8 cellular contexts compared by ENCODE assay signal in the genomic region with DNA sequence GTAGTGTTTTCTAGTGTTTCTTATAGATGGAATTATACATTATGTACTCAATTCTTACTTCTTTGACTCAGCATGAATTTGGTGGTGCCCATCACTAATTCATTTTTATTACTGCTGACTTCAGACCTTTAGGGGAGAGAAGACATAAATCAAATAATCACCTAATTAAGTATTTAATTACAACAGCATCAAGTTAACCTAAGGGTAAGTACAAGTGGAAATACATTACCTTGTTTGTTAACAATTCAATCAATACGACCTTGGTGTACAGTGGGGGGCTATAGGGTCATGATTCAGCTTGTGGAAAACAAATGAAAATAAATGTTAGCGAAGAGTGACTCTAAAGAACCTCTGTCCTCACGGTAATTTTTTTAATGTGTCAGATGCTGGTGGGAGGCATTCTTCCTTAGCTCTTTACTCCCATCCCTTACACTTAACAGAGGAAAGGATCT. TPM values are rescaled to one million over a fixed set of nuclear protein-coding genes. Genes with fewer than 3 reads are reported as not detected.
DNase-seq lines count a peak whose midpoint lies in the region; ATAC-seq and TF ChIP-seq lines count a peak whose summit lies in the region.

No MANE protein-coding gene starts in this region.

- H3K36me3 Mint-ChIP-seq in T-helper 2 cell treated with Interferon-gamma antibody and Interleukin-4, amounts not matched to agents 5 μg/mL and 100 μg/mL, for 36 hours (ENCODE audit: low read depth): peaks cover 4% of the 10 kb centered on the region

- H3K9me3 ChIP-seq in adrenal gland (replicated peaks in 1 of 3) (no peaks in the 10 kb centered on the region), left lung (no peaks in the 10 kb centered on the region)

- H3K4me1 Mint-ChIP-seq in T-helper 2 cell treated with Interferon-gamma antibody and Interleukin-4, amounts not matched to agents 5 μg/mL and 100 μg/mL, for 36 hours (ENCODE audit: low read depth): peaks cover 24% of the 10 kb centered on the region

- WGBS in adrenal gland, 4 donors: 0 to 2% (median 1%) methylated on average over 3 of the region's 3 CpGs

- peak overlapping the region; percentile 90 for H3K4me3 Mint-ChIP-seq in T-helper 2 cell treated with Interferon-gamma antibody and Interleukin-4, amounts not matched to agents 5 μg/mL and 100 μg/mL, for 36 hours

- no peak for TF ChIP-seq POLR2A in adrenal gland (IDR thresholded peaks at IDR 0.05)

- TF ChIP-seq CTCF in adrenal gland (IDR thresholded peaks at IDR 0.05) (peak in 3 of 6 experiments; percentile 17 to 55 (median 48)), left lung (IDR thresholded peaks at IDR 0.05) (no peak)

- no peaks in the 10 kb centered on the region for H3K27me3 Mint-ChIP-seq in T-helper 2 cell treated with Interferon-gamma antibody and Interleukin-4, amounts not matched to agents 5 μg/mL and 100 μg/mL, for 36 hours (ENCODE audit: low read depth)

- peak overlapping the region; percentile 90 for H3K27ac Mint-ChIP-seq in T-helper 2 cell treated with Interferon-gamma antibody and Interleukin-4, amounts not matched to agents 5 μg/mL and 100 μg/mL, for 36 hours

- H3K4me1 ChIP-seq in adrenal gland (replicated peaks in 1 of 2) (peaks cover 20 to 33% of the 10 kb centered on the region in 2 donors), left lung (peaks cover 13 to 38% of the 10 kb centered on the region in 2 donors)

- no peaks in the 10 kb centered on the region for H3K9me3 Mint-ChIP-seq in T-helper 2 cell treated with Interferon-gamma antibody and Interleukin-4, amounts not matched to agents 5 μg/mL and 100 μg/mL, for 36 hours

- peaks cover 0 to 13% of the 10 kb centered on the region in 2 donors for H3K36me3 ChIP-seq in adrenal gland (replicated peaks in 1 of 2)
- H3K36me3 ChIP-seq in left lung: peaks cover 0 to 4% of the 10 kb centered on the region in 2 donors

- no peak for DNase-seq in T-helper 2 cell treated with Interferon-gamma antibody and Interleukin-4, amounts not matched to agents 5 μg/mL and 100 μg/mL, for 36 hours (ENCODE audit: low spot score)
- DNase-seq in T-helper 2 cell (no peak), adrenal gland (no peak), left lung (no peak), Ammon's horn (ENCODE audit: low spot score) (no peak)

- peak overlapping the region in 3 of 4 donors; percentile 25 to 100 (median 54) for H3K4me3 ChIP-seq in adrenal gland
- H3K4me3 ChIP-seq in left lung: peak overlapping the region; percentile 75 to 94

- intact Hi-C loops in adrenal gland (cut with DNase I) (loop anchor here in 1 of 2 donors (10.0 kb wide), 2 partner anchors 199 to 349 kb away; no protein-coding TSS in a partner anchor), left lung (cut with DNase I) (no loop called here)

- H3K27ac ChIP-seq in adrenal gland (peak overlapping the region; percentile 9 to 100 (median 98)), left lung (peak overlapping the region; percentile 92 to 96), temporal lobe (ENCODE audit: low read depth, low read length) (peak overlapping the region; percentile 51)

- no peak for ATAC-seq in left lung
- ATAC-seq in HG02798 (IDR thresholded peaks at IDR 0.05; ENCODE audit: poor library complexity, unreplicated experiment): no peak
- no peak for ATAC-seq in HG02981 (IDR thresholded peaks at IDR 0.05; ENCODE audit: unreplicated experiment)

- H3K27me3 ChIP-seq in adrenal gland: no peaks in the 10 kb centered on the region
- H3K27me3 ChIP-seq in left lung: no peaks in the 10 kb centered on the region

RNA-seq across cellular contexts. Expression of a gene that starts 0.5 kb away (rescaled TPM):
- total RNA-seq in adrenal gland (10 to 100 TPM; 31.1 to 54.9 (median 43.3) TPM), left lung (10 to 100 TPM; 38.0 to 41.4 TPM), temporal lobe (36.6 TPM)
- 10 to 100 TPM; 14.4 to 32.4 (median 18.2) TPM for polyA plus RNA-seq in adrenal gland
